8 cellular contexts compared by ENCODE assay signal in genomic region chr6:8434727-8435092, GRCh38.
DNase-seq lines count a peak whose midpoint lies in the region; ATAC-seq, FAIRE-seq and TF ChIP-seq lines count a peak whose summit lies in the region.

No MANE protein-coding gene starts in this region.

- H3K36me3 ChIP-seq in GM06990 (ENCODE audit: control insufficient read depth, insufficient read depth, low read length) (no peaks in the 10 kb centered on the region; the same call in 1 of the 2 replicates), NT2/D1 (ENCODE audit: insufficient read depth, insufficient read length, low read length) (peaks cover 24% of the 10 kb centered on the region), neutrophil (peaks cover 5% of the 10 kb centered on the region)

- no peak for DNase-seq in GM06990 (ENCODE audit: extremely low read depth, insufficient read length)
- no peak for DNase-seq in NT2/D1 (ENCODE audit: low read depth, low spot score)
- DNase-seq in epithelial cell of esophagus (ENCODE audit: low read depth) = no peak
- no peak for DNase-seq in NCI-H774 (lab: John Stamatoyannopoulos, UW)
- no peak for DNase-seq in stimulated activated naive CD4-positive, alpha-beta T cell treated with Interleukin-2 at 50 U/mL for 16 hours (lab: John Stamatoyannopoulos, UW)
- DNase-seq in H54 (ENCODE audit: insufficient read length, low spot score) = no peak

- TF ChIP-seq CTCF in GM06990 (IDR thresholded peaks at IDR 0.05; ENCODE audit: insufficient read depth, low read length, poor library complexity, severe bottlenecking) = no peak
- TF ChIP-seq CTCF in epithelial cell of esophagus (IDR thresholded peaks at IDR 0.05; ENCODE audit: insufficient read depth, low read depth, low read length, missing control alignments) = no peak
- no peak for TF ChIP-seq CTCF in neutrophil (IDR thresholded peaks at IDR 0.05)

- H3K9ac ChIP-seq in NT2/D1 (ENCODE audit: insufficient read length, low read depth) = peak overlapping the region; percentile 98

- H3K9me3 ChIP-seq in NT2/D1 (ENCODE audit: insufficient read depth, low read length) (no peaks in the 10 kb centered on the region), neutrophil (no peaks in the 10 kb centered on the region)

- H3K27me3 ChIP-seq in GM06990 (replicated peaks; ENCODE audit: control insufficient read depth, insufficient read depth, low read length) = no peaks in the 10 kb centered on the region; the same call in 1 of the 2 replicates
- no peaks in the 10 kb centered on the region for H3K27me3 ChIP-seq in NT2/D1 (ENCODE audit: insufficient read depth, insufficient read length)
- H3K27me3 ChIP-seq in neutrophil = no peaks in the 10 kb centered on the region

- H3K4me1 ChIP-seq in NT2/D1 (ENCODE audit: insufficient read depth, insufficient read length) (no peaks in the 10 kb centered on the region), neutrophil (ENCODE audit: control insufficient read depth in 1 of 2, insufficient read depth in 1 of 2, low read depth in 1 of 2, low read length in 1 of 2) (peaks cover 14 to 21% of the 10 kb centered on the region in 2 experiments)

- H3K27ac ChIP-seq in neutrophil = peak overlapping the region; percentile 84

- no peak for TF ChIP-seq POLR2A in H54 (IDR thresholded peaks at IDR 0.05; ENCODE audit: low read depth, low read length)

- ATAC-seq in GM21786 (IDR thresholded peaks at IDR 0.05; ENCODE audit: unreplicated experiment) = peak; percentile 25

- H3K4me3 ChIP-seq in GM06990 (replicated peaks; ENCODE audit: low read depth, low read length) (peak overlapping the region; percentile 87), NT2/D1 (ENCODE audit: insufficient read length, low read depth) (peak overlapping the region; percentile 93), epithelial cell of esophagus (ENCODE audit: low read length) (peak overlapping the region; percentile 98), neutrophil (ENCODE audit: low read depth in 1 of 2, low read length in 1 of 2) (peak overlapping the region; percentile 74 to 83)

- no peak for FAIRE-seq in H54 (lab: Jason Lieb, UNC)
